Comparison of ENCODE assay signal across 10 cellular contexts in genomic region chr5:137954131-137954879, GRCh38.
DNase-seq lines count a peak whose midpoint lies in the region; ATAC-seq lines count a peak whose summit lies in the region.
"Had no signal": no experiment of that assay in that cellular context is flagged by ENCODE, and none has a peak within 500 bp of the region (broad histone marks: within the 10 kb centered on the region; RNA-seq: fewer than 3 reads in every experiment).

No MANE protein-coding gene starts in this region.

- DNase-seq in AG08395 (ENCODE audit: low spot score): peak; percentile 88
- peak; percentile 68 for DNase-seq in NCI-H226
- peak; percentile 27 for DNase-seq in epidermal melanocyte (ENCODE audit: insufficient read length, low spot score)
- peak; percentile 73 for DNase-seq in mucosa of gallbladder (ENCODE audit: low spot score)
- DNase-seq in NCI-H187 treated with DMSO at 0.1 percent for 48 hours (lab: John Stamatoyannopoulos, UW): no peak
- no peak for DNase-seq in posterior vena cava (ENCODE audit: low spot score)
- no peak for DNase-seq in activated naive CD4-positive, alpha-beta T cell treated with anti-CD3 and anti-CD28 coated beads, Interleukin-2, amount 50 U/mL, for 72 hours (ENCODE audit: low spot score in 2 of 2)
- DNase-seq: DMS79 treated with DMSO at 0.1 percent for 48 hours, spleen had no signal

- peaks cover 0 to 6% of the 10 kb centered on the region in 2 donors for H3K36me3 Mint-ChIP-seq in activated naive CD4-positive, alpha-beta T cell treated with anti-CD3 and anti-CD28 coated beads, Interleukin-2, amount 50 U/mL, for 72 hours

- H3K9me3 Mint-ChIP-seq in activated naive CD4-positive, alpha-beta T cell treated with anti-CD3 and anti-CD28 coated beads, Interleukin-2, amount 50 U/mL, for 72 hours: no peaks in the 10 kb centered on the region

- intact Hi-C loops in posterior vena cava (cut with DNase I): no loop called here

- H3K27ac Mint-ChIP-seq in activated naive CD4-positive, alpha-beta T cell treated with anti-CD3 and anti-CD28 coated beads, Interleukin-2, amount 50 U/mL, for 72 hours: no peak overlapping the region

- no peak for ATAC-seq in HG02759 (IDR thresholded peaks at IDR 0.05; ENCODE audit: unreplicated experiment)
- no peak for ATAC-seq in activated naive CD4-positive, alpha-beta T cell treated with anti-CD3 and anti-CD28 coated beads, Interleukin-2, amount 50 U/mL, for 72 hours

Comparison
In these comparisons a context has a peak if more than half of its experiments do, and no peak if none do; other contexts are left out.
1. DNase-seq: peak in AG08395 (single experiment), NCI-H226 (single experiment), epidermal melanocyte (single experiment) and mucosa of gallbladder (single experiment); none in NCI-H187 treated with DMSO at 0.1 percent for 48 hours (single experiment), posterior vena cava (single experiment) and activated naive CD4-positive, alpha-beta T cell treated with anti-CD3 and anti-CD28 coated beads, Interleukin-2, amount 50 U/mL, for 72 hours (0 of 2).